Comparison of ENCODE assay signal across 8 cellular contexts in genomic region chr2:98936133-98936916, GRCh38. TPM values are rescaled to one million over a fixed set of nuclear protein-coding genes. Genes with fewer than 3 reads are reported as not detected.
DNase-seq lines count a peak whose midpoint lies in the region; ATAC-seq and TF ChIP-seq lines count a peak whose summit lies in the region.

CRACDL (minus strand) TSS chr2:98936225; CDS start chr2:98846800, 89,425 bp downstream.

- peaks cover 16% of the 10 kb centered on the region for H3K4me1 Mint-ChIP-seq in CD4-positive, alpha-beta T cell (ENCODE audit: low read depth)
- peaks cover 3% of the 10 kb centered on the region for H3K4me1 Mint-ChIP-seq in activated naive CD8-positive, alpha-beta T cell treated with anti-CD3 and anti-CD28 coated beads, Interleukin-2, amount 10 ng/mL, durations not matched to agents 7 days and 5 days

- peaks cover 78% of the 10 kb centered on the region for H3K27me3 Mint-ChIP-seq in CD4-positive, alpha-beta T cell
- peaks cover 69% of the 10 kb centered on the region for H3K27me3 Mint-ChIP-seq in activated naive CD8-positive, alpha-beta T cell treated with anti-CD3 and anti-CD28 coated beads, Interleukin-2, amount 10 ng/mL, durations not matched to agents 7 days and 5 days

- peaks cover 3% of the 10 kb centered on the region for H3K4me1 ChIP-seq in skeletal muscle satellite cell (ENCODE audit: control insufficient read depth, insufficient read depth, low read length)

- no peak within 1 kb of the TSS for H3K27ac Mint-ChIP-seq in CD4-positive, alpha-beta T cell
- no peak within 1 kb of the TSS for H3K27ac Mint-ChIP-seq in activated naive CD8-positive, alpha-beta T cell treated with anti-CD3 and anti-CD28 coated beads, Interleukin-2, amount 10 ng/mL, durations not matched to agents 7 days and 5 days

- no peaks in the 10 kb centered on the region for H3K9me3 Mint-ChIP-seq in CD4-positive, alpha-beta T cell
- no peaks in the 10 kb centered on the region for H3K9me3 Mint-ChIP-seq in activated naive CD8-positive, alpha-beta T cell treated with anti-CD3 and anti-CD28 coated beads, Interleukin-2, amount 10 ng/mL, durations not matched to agents 7 days and 5 days

- peaks cover 42% of the 10 kb centered on the region for H3K27me3 ChIP-seq in CD4-positive, alpha-beta T cell (ENCODE audit: control insufficient read depth, insufficient read depth, low read length)
- H3K27me3 ChIP-seq in skeletal muscle satellite cell (ENCODE audit: control insufficient read depth, insufficient read depth, low read length) = peaks cover 32% of the 10 kb centered on the region

- ATAC-seq in CD4-positive, alpha-beta T cell (ENCODE audit: poor library complexity) = no peak
- peak; percentile 60 for ATAC-seq in activated naive CD8-positive, alpha-beta T cell treated with anti-CD3 and anti-CD28 coated beads, Interleukin-2, amount 10 ng/mL, durations not matched to agents 7 days and 5 days (ENCODE audit: low read depth)
- no peak for ATAC-seq in HG03095 (IDR thresholded peaks at IDR 0.05; ENCODE audit: unreplicated experiment)
- no peak for ATAC-seq in GM21526 (IDR thresholded peaks at IDR 0.05; ENCODE audit: low FRiP score, unreplicated experiment)
- no peak for ATAC-seq in GM21786 (IDR thresholded peaks at IDR 0.05; ENCODE audit: unreplicated experiment)

- TF ChIP-seq CTCF in CD4-positive, alpha-beta T cell (IDR thresholded peaks at IDR 0.05) = no peak
- TF ChIP-seq CTCF in LNCaP clone FGC (IDR thresholded peaks at IDR 0.05; ENCODE audit: control insufficient read depth, extremely low read depth, insufficient read depth) = peak; percentile 45

- no peaks in the 10 kb centered on the region for H3K36me3 ChIP-seq in skeletal muscle satellite cell (ENCODE audit: insufficient read depth, low read length)

- H3K36me3 Mint-ChIP-seq in CD4-positive, alpha-beta T cell (ENCODE audit: low read depth) = no peaks in the 10 kb centered on the region
- H3K36me3 Mint-ChIP-seq in activated naive CD8-positive, alpha-beta T cell treated with anti-CD3 and anti-CD28 coated beads, Interleukin-2, amount 10 ng/mL, durations not matched to agents 7 days and 5 days = no peaks in the 10 kb centered on the region

- POLR2A ChIA-PET in CD4-positive, alpha-beta T cell (lab: Charles Lee) = no interaction called here
- POLR2A ChIA-PET in activated naive CD8-positive, alpha-beta T cell treated with anti-CD3 and anti-CD28 coated beads, Interleukin-2, amount 10 ng/mL, durations not matched to agents 7 days and 5 days (lab: Charles Lee) = interaction anchor here (0.6 kb wide), 1 partner anchor 295 kb away, joined by 3 read pairs; no protein-coding TSS in a partner anchor

- no peak for DNase-seq in CD4-positive, alpha-beta T cell
- DNase-seq in LNCaP clone FGC (ENCODE audit: low read depth) = no peak
- peak; percentile 53 for DNase-seq in activated naive CD8-positive, alpha-beta T cell treated with anti-CD3 and anti-CD28 coated beads, Interleukin-2, amount 10 ng/mL, durations not matched to agents 7 days and 5 days

- peak within 1 kb of the TSS; percentile 84 for H3K4me3 Mint-ChIP-seq in CD4-positive, alpha-beta T cell
- peak within 1 kb of the TSS; percentile 66 for H3K4me3 Mint-ChIP-seq in activated naive CD8-positive, alpha-beta T cell treated with anti-CD3 and anti-CD28 coated beads, Interleukin-2, amount 10 ng/mL, durations not matched to agents 7 days and 5 days

- H3K4me3 ChIP-seq in LNCaP clone FGC (ENCODE audit: low read depth, low read length) (peak within 1 kb of the TSS; percentile 41), iPS-18c (ENCODE audit: insufficient read depth, low read depth, low read length) (peak within 1 kb of the TSS; percentile 46), skeletal muscle satellite cell (ENCODE audit: low read length) (peak within 1 kb of the TSS; percentile 69)

- intact Hi-C loops in CD4-positive, alpha-beta T cell (cut with DNase I, micrococcal nuclease) = no loop called here

- no peak within 1 kb of the TSS for H3K27ac ChIP-seq in CD4-positive, alpha-beta T cell (ENCODE audit: low read depth, low read length)

- no peaks in the 10 kb centered on the region for H3K9me3 ChIP-seq in CD4-positive, alpha-beta T cell (ENCODE audit: control insufficient read depth, low read length)
- H3K9me3 ChIP-seq in iPS-18c (ENCODE audit: control insufficient read depth, insufficient read depth, low read length) (no peaks in the 10 kb centered on the region), skeletal muscle satellite cell (replicated peaks; ENCODE audit: low read length) (no peaks in the 10 kb centered on the region)

- peak within 1 kb of the TSS; percentile 91 for H3K4me2 ChIP-seq in skeletal muscle satellite cell (ENCODE audit: low read length)

- CTCF ChIA-PET in CD4-positive, alpha-beta T cell (lab: Charles Lee) = no interaction called here

- H3K9ac ChIP-seq in skeletal muscle satellite cell (ENCODE audit: low read depth, low read length) = peak within 1 kb of the TSS; percentile 18

RNA-seq across cellular contexts. Expression of gene CRACDL, which starts in this region (rescaled TPM):
- total RNA-seq in CD4-positive, alpha-beta T cell = 1 to 10 TPM in 1 of 2 experiments, under 1 TPM in 1; 0.36 to 1.5 TPM
- total RNA-seq in activated naive CD8-positive, alpha-beta T cell treated with anti-CD3 and anti-CD28 coated beads, Interleukin-2, amount 10 ng/mL, durations not matched to agents 7 days and 5 days = 1 to 10 TPM in 1 of 2 experiments, under 1 TPM in 1; 0.61 to 2.3 TPM
- total RNA-seq in skeletal muscle satellite cell (2012; rRNA removed) = under 0.01 and 1.3 TPM in 2 replicates
